Comparison of ENCODE assay signal across 8 cellular contexts in the genomic region with DNA sequence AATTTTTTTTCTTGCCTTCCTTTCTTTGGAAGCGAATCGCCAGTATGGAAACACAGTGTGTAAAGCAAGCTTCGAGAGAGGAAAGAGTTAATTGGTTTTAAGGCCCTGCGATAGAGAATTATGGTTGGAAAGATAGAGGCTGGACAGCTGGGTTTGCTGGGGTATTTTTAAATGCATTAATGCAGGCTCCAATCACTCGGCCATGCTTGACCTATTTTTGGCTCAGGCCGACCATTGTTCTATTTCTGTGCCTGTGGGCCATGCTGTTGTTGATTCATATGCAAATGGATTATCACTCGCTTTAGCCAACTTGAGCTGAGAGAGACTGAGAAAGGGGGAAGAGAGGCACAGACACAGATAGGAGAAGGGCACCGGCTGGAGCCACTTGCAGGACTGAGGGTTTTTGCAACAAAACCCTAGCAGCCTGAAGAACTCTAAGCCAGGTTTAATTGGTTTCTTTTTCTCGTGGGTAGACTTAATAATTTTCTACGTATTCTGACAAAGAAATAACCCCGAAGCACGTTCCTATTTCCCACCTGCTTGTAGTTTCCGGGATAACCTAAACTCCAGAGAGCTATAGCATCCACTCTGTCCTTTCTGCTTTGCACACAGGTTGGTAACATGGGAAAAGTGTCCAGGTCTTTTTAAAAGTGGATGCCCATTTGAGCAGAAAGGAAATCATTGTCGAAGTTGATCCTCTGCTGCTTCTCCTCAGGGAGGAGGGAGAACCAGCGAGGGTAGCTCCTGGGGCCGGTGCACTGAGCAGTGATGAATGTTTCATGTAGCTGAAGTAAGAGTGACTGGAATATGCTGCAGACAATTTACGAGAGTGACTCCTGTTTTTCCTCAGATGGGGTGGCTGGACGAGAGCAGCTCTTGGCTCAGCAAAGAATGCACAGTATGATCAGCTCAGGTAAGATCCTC. TPM values are rescaled to one million over a fixed set of nuclear protein-coding genes. Genes with fewer than 3 reads are reported as not detected.
A peak's percentile ranks its signal among the peaks of the same experiment; 100 is the strongest.
DNase-seq lines count a peak whose midpoint lies in the region; ATAC-seq lines count a peak whose summit lies in the region.

A gene (plus strand): TSS at position 338 of the 924 bp plus-strand sequence. CDS start 554 bp downstream, at position 892.

- peaks cover 15% of the 10 kb centered on the region for H3K4me1 Mint-ChIP-seq in activated T-helper 2 cell treated with anti-CD3 and anti-CD28 coated beads, Interferon-gamma antibody, Interleukin-2, Interleukin-4, amounts not matched to agents 10 μg/mL and 5 μg/mL and 100 μg/mL, durations not matched to agents 14 hours and 24 hours and 36 hours (ENCODE audit: low read depth)

- peak; percentile 75 for ATAC-seq in GM18520 (IDR thresholded peaks at IDR 0.05; ENCODE audit: unreplicated experiment)
- peak; percentile 93 for ATAC-seq in HG02943 (IDR thresholded peaks at IDR 0.05; ENCODE audit: low read depth, unreplicated experiment)
- ATAC-seq in Right ventricle myocardium superior (ENCODE audit: poor library complexity), result peak; percentile 92

- H3K36me3 Mint-ChIP-seq in activated T-helper 2 cell treated with anti-CD3 and anti-CD28 coated beads, Interferon-gamma antibody, Interleukin-2, Interleukin-4, amounts not matched to agents 10 μg/mL and 5 μg/mL and 100 μg/mL, durations not matched to agents 14 hours and 24 hours and 36 hours (ENCODE audit: low read depth), result no peaks in the 10 kb centered on the region

- no peaks in the 10 kb centered on the region for H3K9me3 Mint-ChIP-seq in activated T-helper 2 cell treated with anti-CD3 and anti-CD28 coated beads, Interferon-gamma antibody, Interleukin-2, Interleukin-4, amounts not matched to agents 10 μg/mL and 5 μg/mL and 100 μg/mL, durations not matched to agents 14 hours and 24 hours and 36 hours

- H3K27me3 Mint-ChIP-seq in activated T-helper 2 cell treated with anti-CD3 and anti-CD28 coated beads, Interferon-gamma antibody, Interleukin-2, Interleukin-4, amounts not matched to agents 10 μg/mL and 5 μg/mL and 100 μg/mL, durations not matched to agents 14 hours and 24 hours and 36 hours (ENCODE audit: low read depth), result no peaks in the 10 kb centered on the region

- intact Hi-C loops in activated T-helper 2 cell treated with anti-CD3 and anti-CD28 coated beads, Interferon-gamma antibody, Interleukin-2, Interleukin-4, amounts not matched to agents 10 μg/mL and 5 μg/mL and 100 μg/mL, durations not matched to agents 14 hours and 24 hours and 36 hours (cut with micrococcal nuclease), result loop anchor here (1.0 kb wide), 1 partner anchor 43 kb away; no protein-coding TSS in a partner anchor
- intact Hi-C loops in Right ventricle myocardium superior (cut with DNase I), result no loop called here

- DNase-seq in ACHN (peak; percentile 47), NCI-H2081 treated with DMSO at 0.1 percent for 48 hours (lab: John Stamatoyannopoulos, UW) (peak; percentile 98), Right ventricle myocardium superior (peak; percentile 37), nucleus accumbens (lab: John Stamatoyannopoulos, UW) (peak in 50 of 56 donors; percentile 10 to 82 (median 50))
- no peak for DNase-seq in activated T-helper 2 cell treated with anti-CD3 and anti-CD28 coated beads, Interferon-gamma antibody, Interleukin-2, Interleukin-4, amounts not matched to agents 10 μg/mL and 5 μg/mL and 100 μg/mL, durations not matched to agents 14 hours and 24 hours and 36 hours (ENCODE audit: low spot score)
- DNase-seq in stimulated activated CD4-positive, alpha-beta T cell treated with anti-CD3 and anti-CD28 coated beads, Interleukin-15, amount 100 ng/mL, for 24 hours, result no peak

- H3K27ac Mint-ChIP-seq in activated T-helper 2 cell treated with anti-CD3 and anti-CD28 coated beads, Interferon-gamma antibody, Interleukin-2, Interleukin-4, amounts not matched to agents 10 μg/mL and 5 μg/mL and 100 μg/mL, durations not matched to agents 14 hours and 24 hours and 36 hours, result peak within 1 kb of the TSS; percentile 59

- in situ Hi-C loops in ACHN (cut with HindIII; ENCODE audit: low pct_ligation_motif_present, low pct_unique_long_range_greater_than_20kb, low sequenced_read_pairs), result no loop called here

- peak within 1 kb of the TSS; percentile 24 for H3K4me3 Mint-ChIP-seq in activated T-helper 2 cell treated with anti-CD3 and anti-CD28 coated beads, Interferon-gamma antibody, Interleukin-2, Interleukin-4, amounts not matched to agents 10 μg/mL and 5 μg/mL and 100 μg/mL, durations not matched to agents 14 hours and 24 hours and 36 hours (ENCODE audit: low read depth)

RNA-seq across cellular contexts. Expression of the gene that starts here (rescaled TPM):
- 0.48 and 0.52 TPM in 2 replicates for total RNA-seq in activated T-helper 2 cell treated with anti-CD3 and anti-CD28 coated beads, Interferon-gamma antibody, Interleukin-2, Interleukin-4, amounts not matched to agents 10 μg/mL and 5 μg/mL and 100 μg/mL, durations not matched to agents 14 hours and 24 hours and 36 hours
- total RNA-seq in Right ventricle myocardium superior, result 22.8 TPM

Comparison
In these comparisons a context has a peak if more than half of its experiments do, and no peak if none do; other contexts are left out.
1. RNA of the gene that starts here (total RNA-seq): 22.8 TPM in Right ventricle myocardium superior (single experiment); 0.48 to 0.52 TPM in activated T-helper 2 cell treated with anti-CD3 and anti-CD28 coated beads, Interferon-gamma antibody, Interleukin-2, Interleukin-4, amounts not matched to agents 10 μg/mL and 5 μg/mL and 100 μg/mL, durations not matched to agents 14 hours and 24 hours and 36 hours; every median in the first group is over 10 times any median in the second.
2. DNase-seq: peak in ACHN (single experiment), NCI-H2081 treated with DMSO at 0.1 percent for 48 hours (single experiment), Right ventricle myocardium superior (single experiment) and nucleus accumbens (50 of 56); none in activated T-helper 2 cell treated with anti-CD3 and anti-CD28 coated beads, Interferon-gamma antibody, Interleukin-2, Interleukin-4, amounts not matched to agents 10 μg/mL and 5 μg/mL and 100 μg/mL, durations not matched to agents 14 hours and 24 hours and 36 hours (single experiment) and stimulated activated CD4-positive, alpha-beta T cell treated with anti-CD3 and anti-CD28 coated beads, Interleukin-15, amount 100 ng/mL, for 24 hours (single experiment).
3. Peak in every context shown above with its lines, with median percentiles within 50 percentile points of each other: ATAC-seq.